ENCODE assay signal across 21 cellular contexts in the genomic region with DNA sequence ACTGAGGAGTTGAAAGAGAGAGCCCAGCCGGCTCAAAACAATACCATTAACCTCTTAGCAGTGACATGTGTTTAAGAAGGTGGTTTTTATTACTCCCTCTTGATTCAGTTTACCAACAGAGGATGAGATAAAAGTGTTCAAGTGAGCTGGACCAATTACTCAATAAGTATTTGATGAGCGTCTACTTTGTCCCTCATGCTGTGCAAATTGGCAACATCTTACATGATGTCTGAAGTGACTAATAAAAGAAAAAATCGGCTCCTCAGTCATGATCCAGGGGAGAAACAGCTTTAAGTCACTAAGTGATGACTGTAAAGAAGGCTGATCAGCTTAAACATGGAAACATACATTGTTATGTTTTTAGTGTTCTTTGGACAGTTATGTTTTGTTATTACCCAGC. TPM values are rescaled to one million over a fixed set of nuclear protein-coding genes. Genes with fewer than 3 reads are reported as not detected.
"Had no signal": no experiment of that assay in that cellular context is flagged by ENCODE, and none has a peak within 500 bp of the region (broad histone marks: within the 10 kb centered on the region; RNA-seq: fewer than 3 reads in every experiment).

No MANE protein-coding gene starts in this region.

- DNase-seq: activated CD4-positive, alpha-beta T cell treated with anti-CD3 and anti-CD28 coated beads for 4 hours; activated CD8-positive, alpha-beta memory T cell treated with anti-CD3 and anti-CD28 coated beads, Interleukin-2, amount 50 U/mL, for 48 hours; activated CD8-positive, alpha-beta T cell treated with anti-CD3 and anti-CD28 coated beads for 36 hours; activated naive CD8-positive, alpha-beta T cell treated with anti-CD3 and anti-CD28 coated beads, Interleukin-2, amount 10 ng/mL, durations not matched to agents 7 days and 5 days; aorta; heart right ventricle; mucosa of descending colon; natural killer cell; posterior cingulate gyrus; right cardiac atrium; stimulated activated naive B cell treated with anti-CD40 and anti-IgM and Interleukin-4, amounts not matched to agents 10 μg/mL and 1 μg/mL and 100 μg/mL, for 72 hours; substantia nigra; T-helper 9 cell; transverse colon; WERI-Rb-1 had no signal

- H3K27ac Mint-ChIP-seq: activated CD8-positive, alpha-beta T cell treated with anti-CD3 and anti-CD28 coated beads for 36 hours; activated naive CD8-positive, alpha-beta T cell treated with anti-CD3 and anti-CD28 coated beads, Interleukin-2, amount 10 ng/mL, durations not matched to agents 7 days and 5 days; natural killer cell; stimulated activated naive B cell treated with anti-CD40 and anti-IgM and Interleukin-4, amounts not matched to agents 10 μg/mL and 1 μg/mL and 100 μg/mL, for 72 hours had no signal

- H3K36me3 ChIP-seq: esophagus muscularis mucosa, heart right ventricle, transverse colon, WERI-Rb-1 had no signal

- H3K27me3 Mint-ChIP-seq: stimulated activated naive B cell treated with anti-CD40 and anti-IgM and Interleukin-4, amounts not matched to agents 10 μg/mL and 1 μg/mL and 100 μg/mL, for 72 hours had no signal

- FAIRE-seq: bronchial epithelial cell, colon, islet of Langerhans had no signal

- H3K4me1 Mint-ChIP-seq: activated naive CD8-positive, alpha-beta T cell treated with anti-CD3 and anti-CD28 coated beads, Interleukin-2, amount 10 ng/mL, durations not matched to agents 7 days and 5 days had no signal

- H3K4me2 ChIP-seq: smooth muscle cell had no signal

- H3K36me3 Mint-ChIP-seq: activated naive CD8-positive, alpha-beta T cell treated with anti-CD3 and anti-CD28 coated beads, Interleukin-2, amount 10 ng/mL, durations not matched to agents 7 days and 5 days; natural killer cell had no signal

- H3K9me3 ChIP-seq: esophagus muscularis mucosa, heart right ventricle, mucosa of descending colon, transverse colon had no signal

- H3K9me3 Mint-ChIP-seq: activated CD8-positive, alpha-beta T cell treated with anti-CD3 and anti-CD28 coated beads for 36 hours; activated naive CD8-positive, alpha-beta T cell treated with anti-CD3 and anti-CD28 coated beads, Interleukin-2, amount 10 ng/mL, durations not matched to agents 7 days and 5 days; natural killer cell; stimulated activated naive B cell treated with anti-CD40 and anti-IgM and Interleukin-4, amounts not matched to agents 10 μg/mL and 1 μg/mL and 100 μg/mL, for 72 hours had no signal

- H3K4me3 Mint-ChIP-seq: activated CD8-positive, alpha-beta T cell treated with anti-CD3 and anti-CD28 coated beads for 36 hours; activated naive CD8-positive, alpha-beta T cell treated with anti-CD3 and anti-CD28 coated beads, Interleukin-2, amount 10 ng/mL, durations not matched to agents 7 days and 5 days; natural killer cell; stimulated activated naive B cell treated with anti-CD40 and anti-IgM and Interleukin-4, amounts not matched to agents 10 μg/mL and 1 μg/mL and 100 μg/mL, for 72 hours had no signal

- H3K4me1 ChIP-seq: esophagus muscularis mucosa, heart right ventricle, transverse colon had no signal

- H3K27ac ChIP-seq: esophagus muscularis mucosa, heart right ventricle, transverse colon, WERI-Rb-1 had no signal

- ATAC-seq: activated CD8-positive, alpha-beta T cell treated with anti-CD3 and anti-CD28 coated beads for 36 hours; heart right ventricle; mucosa of descending colon; natural killer cell; right cardiac atrium; stimulated activated naive B cell treated with anti-CD40 and anti-IgM and Interleukin-4, amounts not matched to agents 10 μg/mL and 1 μg/mL and 100 μg/mL, for 72 hours had no signal

- H3K4me3 ChIP-seq: esophagus muscularis mucosa, heart right ventricle, mucosa of descending colon, smooth muscle cell, transverse colon had no signal

RNA-seq across cellular contexts. Expression of gene WNT16, which starts 7.8 kb away (rescaled TPM):
- total RNA-seq: activated CD8-positive, alpha-beta T cell treated with anti-CD3 and anti-CD28 coated beads for 36 hours; activated naive CD8-positive, alpha-beta T cell treated with anti-CD3 and anti-CD28 coated beads, Interleukin-2, amount 10 ng/mL, durations not matched to agents 7 days and 5 days; aorta; bronchial epithelial cell; heart right ventricle; lung microvascular endothelial cell; natural killer cell; right cardiac atrium; smooth muscle cell had no signal
- polyA plus RNA-seq: aorta, heart right ventricle, right cardiac atrium had no signal
